ENCODE assay signal across 22 cellular contexts in the genomic region with DNA sequence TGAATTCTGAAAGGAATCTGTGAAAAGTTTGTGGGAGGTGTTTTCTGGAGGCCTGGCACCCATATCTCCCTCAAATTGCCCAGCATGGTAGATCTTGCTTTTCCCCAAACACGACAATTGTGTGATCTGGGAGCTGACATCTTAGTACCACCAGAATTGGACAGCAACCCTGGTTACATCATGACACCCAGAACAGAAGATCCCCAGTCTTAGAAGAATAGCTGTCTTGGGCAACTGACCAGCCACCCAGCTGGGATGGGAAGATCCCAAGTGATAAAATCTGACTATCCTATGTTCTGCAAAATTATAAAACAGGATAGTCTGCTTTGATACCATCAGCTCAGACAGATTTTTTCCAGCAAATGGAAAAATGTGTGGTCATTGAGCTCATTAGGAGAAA.
"Had no signal": no experiment of that assay in that cellular context is flagged by ENCODE, and none has a peak within 500 bp of the region (broad histone marks: within the 10 kb centered on the region; RNA-seq: fewer than 3 reads in every experiment).

No MANE protein-coding gene starts in this region.

- ATAC-seq: effector memory CD8-positive, alpha-beta T cell; esophagus mucosa; gastrocnemius medialis; heart right ventricle; left cardiac atrium; left lung; left ventricle myocardium superior; lower lobe of right lung; mucosa of descending colon had no signal

- H3K4me3 ChIP-seq: colonic mucosa, esophagus squamous epithelium, gastrocnemius medialis, heart right ventricle, left lung, lower lobe of right lung, mucosa of descending colon had no signal

- H3K27me3 ChIP-seq: colonic mucosa, esophagus squamous epithelium, gastrocnemius medialis, heart right ventricle, left lung had no signal

- H3K9me3 ChIP-seq: colonic mucosa, gastrocnemius medialis, lower lobe of right lung had no signal

- DNase-seq: colonic mucosa; cortex of kidney; effector CD8-positive, alpha-beta T cell; effector memory CD8-positive, alpha-beta T cell; endodermal cell; erythroblast; esophagus squamous epithelium; foreskin fibroblast; foreskin melanocyte; gastrocnemius medialis; glutamatergic neuron; heart right ventricle; hippocampal formation; left cardiac atrium; left lung; left ventricle myocardium superior; lower lobe of right lung; mesenchymal stem cell; mucosa of descending colon; naive B cell had no signal

- H3K4me1 ChIP-seq: colonic mucosa, esophagus squamous epithelium, heart right ventricle, left lung, lower lobe of right lung had no signal

- H3K27ac ChIP-seq: colonic mucosa, epithelial cell of prostate, esophagus squamous epithelium, gastrocnemius medialis, heart right ventricle, left lung, lower lobe of right lung had no signal

- H3K36me3 ChIP-seq: colonic mucosa, esophagus squamous epithelium, gastrocnemius medialis, left lung, lower lobe of right lung had no signal
